Comparison of ENCODE assay signal across 8 cellular contexts in genomic region chr5:40841068-40841805, GRCh38. TPM values are rescaled to one million over a fixed set of nuclear protein-coding genes. Genes with fewer than 3 reads are reported as not detected.
A peak's percentile ranks its signal among the peaks of the same experiment; 100 is the strongest.
DNase-seq lines count a peak whose midpoint lies in the region; ATAC-seq and TF ChIP-seq lines count a peak whose summit lies in the region.

Gene CARD6, plus strand, starts transcription at chr5:40841367. Its CDS starts 16 bp downstream, at chr5:40841383.

- peaks cover 19% of the 10 kb centered on the region for H3K4me1 Mint-ChIP-seq in activated CD4-positive, alpha-beta T cell treated with anti-CD3 and anti-CD28 coated beads for 36 hours
- peaks cover 13% of the 10 kb centered on the region for H3K4me1 Mint-ChIP-seq in T-helper 2 cell treated with Interferon-gamma antibody and Interleukin-4, amounts not matched to agents 5 μg/mL and 100 μg/mL, for 36 hours (ENCODE audit: low read depth)

- DNase-seq in activated CD4-positive, alpha-beta T cell treated with anti-CD3 and anti-CD28 coated beads for 36 hours: no peak
- DNase-seq in activated CD4-positive, alpha-beta T cell treated with anti-CD3 and anti-CD28 coated beads for 1 hour: no peak
- DNase-seq in T-helper 2 cell treated with Interferon-gamma antibody and Interleukin-4, amounts not matched to agents 5 μg/mL and 100 μg/mL, for 36 hours (ENCODE audit: low spot score): no peak
- peak; percentile 71 for DNase-seq in fibroblast of the aortic adventitia (ENCODE audit: low read depth)
- peak; percentile 49 for DNase-seq in pons (ENCODE audit: low spot score)

- H3K4me3 ChIP-seq in fibroblast of the aortic adventitia (ENCODE audit: low read depth, low read length): peak within 1 kb of the TSS; percentile 69

- no peak for TF ChIP-seq CTCF in fibroblast of the aortic adventitia (IDR thresholded peaks at IDR 0.05; ENCODE audit: insufficient read depth, low read length)

- POLR2A ChIA-PET in activated CD4-positive, alpha-beta T cell treated with anti-CD3 and anti-CD28 coated beads for 36 hours (lab: Charles Lee): no interaction called here

- H3K36me3 Mint-ChIP-seq in activated CD4-positive, alpha-beta T cell treated with anti-CD3 and anti-CD28 coated beads for 36 hours (ENCODE audit: low read depth): peaks cover 3% of the 10 kb centered on the region
- H3K36me3 Mint-ChIP-seq in T-helper 2 cell treated with Interferon-gamma antibody and Interleukin-4, amounts not matched to agents 5 μg/mL and 100 μg/mL, for 36 hours (ENCODE audit: low read depth): peaks cover 11% of the 10 kb centered on the region

- peak within 1 kb of the TSS; percentile 95 for H3K27ac Mint-ChIP-seq in activated CD4-positive, alpha-beta T cell treated with anti-CD3 and anti-CD28 coated beads for 36 hours
- H3K27ac Mint-ChIP-seq in T-helper 2 cell treated with Interferon-gamma antibody and Interleukin-4, amounts not matched to agents 5 μg/mL and 100 μg/mL, for 36 hours: peak within 1 kb of the TSS; percentile 88

- H3K27me3 Mint-ChIP-seq in activated CD4-positive, alpha-beta T cell treated with anti-CD3 and anti-CD28 coated beads for 36 hours: peaks cover 3% of the 10 kb centered on the region
- peaks cover 13% of the 10 kb centered on the region for H3K27me3 Mint-ChIP-seq in T-helper 2 cell treated with Interferon-gamma antibody and Interleukin-4, amounts not matched to agents 5 μg/mL and 100 μg/mL, for 36 hours (ENCODE audit: low read depth)

- peaks cover 2% of the 10 kb centered on the region for H3K9me3 Mint-ChIP-seq in activated CD4-positive, alpha-beta T cell treated with anti-CD3 and anti-CD28 coated beads for 36 hours (ENCODE audit: low read depth)
- H3K9me3 Mint-ChIP-seq in T-helper 2 cell treated with Interferon-gamma antibody and Interleukin-4, amounts not matched to agents 5 μg/mL and 100 μg/mL, for 36 hours: peaks cover 7% of the 10 kb centered on the region

- intact Hi-C loops in activated CD4-positive, alpha-beta T cell treated with anti-CD3 and anti-CD28 coated beads for 36 hours (cut with DNase I, micrococcal nuclease): no loop called here

- CTCF ChIA-PET in activated CD4-positive, alpha-beta T cell treated with anti-CD3 and anti-CD28 coated beads for 36 hours (lab: Charles Lee): interaction anchor here (0.7 kb wide), 1 partner anchor 29 kb away, joined by 3 read pairs; no protein-coding TSS in a partner anchor

- peak; percentile 49 for ATAC-seq in activated CD4-positive, alpha-beta T cell treated with anti-CD3 and anti-CD28 coated beads for 36 hours
- ATAC-seq in HG03342 (IDR thresholded peaks at IDR 0.05; ENCODE audit: unreplicated experiment) (peak; percentile 48), HG02763 (IDR thresholded peaks at IDR 0.05; ENCODE audit: unreplicated experiment) (no peak), HG03378 (IDR thresholded peaks at IDR 0.05; ENCODE audit: unreplicated experiment) (no peak)

- peak within 1 kb of the TSS; percentile 81 for H3K4me3 Mint-ChIP-seq in activated CD4-positive, alpha-beta T cell treated with anti-CD3 and anti-CD28 coated beads for 36 hours
- peak within 1 kb of the TSS; percentile 83 for H3K4me3 Mint-ChIP-seq in T-helper 2 cell treated with Interferon-gamma antibody and Interleukin-4, amounts not matched to agents 5 μg/mL and 100 μg/mL, for 36 hours

RNA-seq across cellular contexts. Expression of gene CARD6, which starts in this region (rescaled TPM):
- 1 to 10 TPM; 1.5 to 1.7 TPM for total RNA-seq in activated CD4-positive, alpha-beta T cell treated with anti-CD3 and anti-CD28 coated beads for 36 hours
- total RNA-seq in fibroblast of the aortic adventitia (ENCODE audit: low replicate concordance): 24.2 and 34.3 TPM in 2 replicates

Comparison
In these comparisons a context has a peak if more than half of its experiments do, and no peak if none do; other contexts are left out.
1. ATAC-seq: peak in activated CD4-positive, alpha-beta T cell treated with anti-CD3 and anti-CD28 coated beads for 36 hours (single experiment) and HG03342 (single experiment); none in HG02763 (single experiment) and HG03378 (single experiment).
2. DNase-seq: peak in fibroblast of the aortic adventitia (single experiment) and pons (single experiment); none in activated CD4-positive, alpha-beta T cell treated with anti-CD3 and anti-CD28 coated beads for 36 hours (single experiment), activated CD4-positive, alpha-beta T cell treated with anti-CD3 and anti-CD28 coated beads for 1 hour (single experiment) and T-helper 2 cell treated with Interferon-gamma antibody and Interleukin-4, amounts not matched to agents 5 μg/mL and 100 μg/mL, for 36 hours (single experiment).